1 cellular context compared by ENCODE assay signal in the genomic region with DNA sequence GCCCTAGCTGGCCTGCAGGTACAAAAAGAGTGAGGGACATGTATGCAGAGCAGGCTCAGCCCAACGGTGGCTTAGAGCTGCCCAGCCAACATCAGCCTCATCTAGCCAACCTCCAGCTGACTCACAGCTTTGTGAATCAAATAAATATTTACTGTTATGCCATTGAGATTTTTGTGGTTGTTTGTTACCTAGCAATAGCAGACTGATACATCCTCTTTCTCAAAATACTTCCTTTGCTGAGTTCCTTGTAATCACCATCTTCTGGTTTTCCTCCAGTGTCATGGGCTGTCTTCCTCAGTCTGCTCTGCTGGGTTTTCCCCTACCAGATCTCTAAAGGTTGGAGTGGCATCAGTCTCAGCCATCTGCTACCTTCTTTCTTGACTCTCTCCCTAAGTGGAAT.
TF ChIP-seq lines count a peak whose summit lies in the region.

No MANE protein-coding gene starts in this region.

TF ChIP-seq in GM23338, 12 proteins besides CTCF, POLR2A, EP300 and RAD21 (continued from another document):
- TF ChIP-seq, protein P1, sequence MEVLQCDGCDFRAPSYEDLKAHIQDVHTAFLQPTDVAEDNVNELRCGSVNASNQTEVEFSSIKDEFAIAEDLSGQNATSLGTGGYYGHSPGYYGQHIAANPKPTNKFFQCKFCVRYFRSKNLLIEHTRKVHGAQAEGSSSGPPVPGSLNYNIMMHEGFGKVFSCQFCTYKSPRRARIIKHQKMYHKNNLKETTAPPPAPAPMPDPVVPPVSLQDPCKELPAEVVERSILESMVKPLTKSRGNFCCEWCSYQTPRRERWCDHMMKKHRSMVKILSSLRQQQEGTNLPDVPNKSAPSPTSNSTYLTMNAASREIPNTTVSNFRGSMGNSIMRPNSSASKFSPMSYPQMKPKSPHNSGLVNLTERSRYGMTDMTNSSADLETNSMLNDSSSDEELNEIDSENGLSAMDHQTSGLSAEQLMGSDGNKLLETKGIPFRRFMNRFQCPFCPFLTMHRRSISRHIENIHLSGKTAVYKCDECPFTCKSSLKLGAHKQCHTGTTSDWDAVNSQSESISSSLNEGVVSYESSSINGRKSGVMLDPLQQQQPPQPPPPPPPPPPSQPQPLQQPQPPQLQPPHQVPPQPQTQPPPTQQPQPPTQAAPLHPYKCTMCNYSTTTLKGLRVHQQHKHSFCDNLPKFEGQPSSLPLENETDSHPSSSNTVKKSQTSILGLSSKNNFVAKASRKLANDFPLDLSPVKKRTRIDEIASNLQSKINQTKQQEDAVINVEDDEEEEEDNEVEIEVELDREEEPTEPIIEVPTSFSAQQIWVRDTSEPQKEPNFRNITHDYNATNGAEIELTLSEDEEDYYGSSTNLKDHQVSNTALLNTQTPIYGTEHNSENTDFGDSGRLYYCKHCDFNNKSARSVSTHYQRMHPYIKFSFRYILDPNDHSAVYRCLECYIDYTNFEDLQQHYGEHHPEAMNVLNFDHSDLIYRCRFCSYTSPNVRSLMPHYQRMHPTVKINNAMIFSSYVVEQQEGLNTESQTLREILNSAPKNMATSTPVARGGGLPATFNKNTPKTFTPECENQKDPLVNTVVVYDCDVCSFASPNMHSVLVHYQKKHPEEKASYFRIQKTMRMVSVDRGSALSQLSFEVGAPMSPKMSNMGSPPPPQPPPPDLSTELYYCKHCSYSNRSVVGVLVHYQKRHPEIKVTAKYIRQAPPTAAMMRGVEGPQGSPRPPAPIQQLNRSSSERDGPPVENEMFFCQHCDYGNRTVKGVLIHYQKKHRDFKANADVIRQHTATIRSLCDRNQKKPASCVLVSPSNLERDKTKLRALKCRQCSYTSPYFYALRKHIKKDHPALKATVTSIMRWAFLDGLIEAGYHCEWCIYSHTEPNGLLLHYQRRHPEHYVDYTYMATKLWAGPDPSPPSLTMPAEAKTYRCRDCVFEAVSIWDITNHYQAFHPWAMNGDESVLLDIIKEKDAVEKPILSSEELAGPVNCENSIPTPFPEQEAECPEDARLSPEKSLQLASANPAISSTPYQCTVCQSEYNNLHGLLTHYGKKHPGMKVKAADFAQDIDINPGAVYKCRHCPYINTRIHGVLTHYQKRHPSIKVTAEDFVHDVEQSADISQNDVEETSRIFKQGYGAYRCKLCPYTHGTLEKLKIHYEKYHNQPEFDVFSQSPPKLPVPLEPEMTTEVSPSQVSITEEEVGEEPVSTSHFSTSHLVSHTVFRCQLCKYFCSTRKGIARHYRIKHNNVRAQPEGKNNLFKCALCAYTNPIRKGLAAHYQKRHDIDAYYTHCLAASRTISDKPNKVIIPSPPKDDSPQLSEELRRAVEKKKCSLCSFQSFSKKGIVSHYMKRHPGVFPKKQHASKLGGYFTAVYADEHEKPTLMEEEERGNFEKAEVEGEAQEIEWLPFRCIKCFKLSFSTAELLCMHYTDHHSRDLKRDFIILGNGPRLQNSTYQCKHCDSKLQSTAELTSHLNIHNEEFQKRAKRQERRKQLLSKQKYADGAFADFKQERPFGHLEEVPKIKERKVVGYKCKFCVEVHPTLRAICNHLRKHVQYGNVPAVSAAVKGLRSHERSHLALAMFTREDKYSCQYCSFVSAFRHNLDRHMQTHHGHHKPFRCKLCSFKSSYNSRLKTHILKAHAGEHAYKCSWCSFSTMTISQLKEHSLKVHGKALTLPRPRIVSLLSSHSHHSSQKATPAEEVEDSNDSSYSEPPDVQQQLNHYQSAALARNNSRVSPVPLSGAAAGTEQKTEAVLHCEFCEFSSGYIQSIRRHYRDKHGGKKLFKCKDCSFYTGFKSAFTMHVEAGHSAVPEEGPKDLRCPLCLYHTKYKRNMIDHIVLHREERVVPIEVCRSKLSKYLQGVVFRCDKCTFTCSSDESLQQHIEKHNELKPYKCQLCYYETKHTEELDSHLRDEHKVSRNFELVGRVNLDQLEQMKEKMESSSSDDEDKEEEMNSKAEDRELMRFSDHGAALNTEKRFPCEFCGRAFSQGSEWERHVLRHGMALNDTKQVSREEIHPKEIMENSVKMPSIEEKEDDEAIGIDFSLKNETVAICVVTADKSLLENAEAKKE (CRISPR knock-in tag; IDR thresholded peaks at IDR 0.05): no peak
- no peak for TF ChIP-seq ZNF114 (CRISPR knock-in tag; IDR thresholded peaks at IDR 0.05)
- TF ChIP-seq POLR2AphosphoS5 (IDR thresholded peaks at IDR 0.05; ENCODE audit: low read depth): no peak
